1 cellular context compared by ENCODE assay signal in the genomic region with DNA sequence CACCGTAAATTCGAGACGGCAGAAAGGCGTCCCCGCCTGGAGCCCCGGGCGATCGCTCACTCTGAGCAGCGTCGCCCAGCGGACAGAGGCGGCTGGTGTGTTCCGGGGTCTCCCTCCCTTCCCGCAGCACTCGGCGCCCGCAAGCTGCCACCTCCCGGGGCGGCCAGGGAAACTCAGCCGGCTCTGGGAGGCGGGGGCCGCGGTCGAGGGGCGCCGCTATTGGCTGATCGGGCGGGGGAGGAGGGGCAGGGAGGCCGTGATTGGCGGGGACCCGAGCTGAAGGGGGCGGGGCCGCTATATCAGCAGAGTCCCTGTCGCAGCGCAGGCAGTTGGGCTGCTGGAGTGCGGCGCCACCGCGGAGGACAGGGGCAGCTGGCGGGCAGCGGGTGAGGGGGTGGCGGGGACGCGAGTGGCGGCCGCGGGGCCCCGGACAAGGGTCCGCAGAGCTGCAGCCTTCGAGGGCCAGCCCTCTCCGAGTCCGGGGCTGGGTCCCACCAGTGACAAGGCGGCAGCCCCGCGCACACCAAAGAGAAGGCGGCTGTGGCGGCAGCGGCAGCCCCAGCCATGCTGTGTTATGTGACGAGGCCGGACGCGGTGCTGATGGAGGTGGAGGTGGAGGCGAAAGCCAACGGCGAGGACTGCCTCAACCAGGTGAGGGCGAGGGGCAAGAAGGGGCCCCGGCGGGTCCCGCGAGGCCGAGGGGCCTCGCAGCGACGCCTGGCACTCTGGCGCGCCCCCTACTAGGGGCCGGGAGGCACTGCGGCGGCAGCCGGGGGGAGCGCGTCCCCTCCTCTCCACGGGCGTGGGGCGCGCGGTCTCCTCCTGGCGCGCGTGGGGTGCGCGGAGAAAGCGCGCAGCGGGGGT.
A peak's percentile ranks its signal among the peaks of the same experiment; 100 is the strongest.
TF ChIP-seq lines count a peak whose summit lies in the region.

A gene (plus strand): TSS at position 328 of the 864 bp plus-strand sequence. CDS start 237 bp downstream, at position 565.

TF ChIP-seq in WTC11, 78 proteins besides CTCF, POLR2A, EP300 and RAD21 (continued from another document):
- TF ChIP-seq, protein P1, sequence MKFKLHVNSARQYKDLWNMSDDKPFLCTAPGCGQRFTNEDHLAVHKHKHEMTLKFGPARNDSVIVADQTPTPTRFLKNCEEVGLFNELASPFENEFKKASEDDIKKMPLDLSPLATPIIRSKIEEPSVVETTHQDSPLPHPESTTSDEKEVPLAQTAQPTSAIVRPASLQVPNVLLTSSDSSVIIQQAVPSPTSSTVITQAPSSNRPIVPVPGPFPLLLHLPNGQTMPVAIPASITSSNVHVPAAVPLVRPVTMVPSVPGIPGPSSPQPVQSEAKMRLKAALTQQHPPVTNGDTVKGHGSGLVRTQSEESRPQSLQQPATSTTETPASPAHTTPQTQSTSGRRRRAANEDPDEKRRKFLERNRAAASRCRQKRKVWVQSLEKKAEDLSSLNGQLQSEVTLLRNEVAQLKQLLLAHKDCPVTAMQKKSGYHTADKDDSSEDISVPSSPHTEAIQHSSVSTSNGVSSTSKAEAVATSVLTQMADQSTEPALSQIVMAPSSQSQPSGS (CRISPR knock-in tag; IDR thresholded peaks at IDR 0.05; ENCODE audit: borderline replicate concordance, low read depth) = no peak
- TF ChIP-seq, protein P2, sequence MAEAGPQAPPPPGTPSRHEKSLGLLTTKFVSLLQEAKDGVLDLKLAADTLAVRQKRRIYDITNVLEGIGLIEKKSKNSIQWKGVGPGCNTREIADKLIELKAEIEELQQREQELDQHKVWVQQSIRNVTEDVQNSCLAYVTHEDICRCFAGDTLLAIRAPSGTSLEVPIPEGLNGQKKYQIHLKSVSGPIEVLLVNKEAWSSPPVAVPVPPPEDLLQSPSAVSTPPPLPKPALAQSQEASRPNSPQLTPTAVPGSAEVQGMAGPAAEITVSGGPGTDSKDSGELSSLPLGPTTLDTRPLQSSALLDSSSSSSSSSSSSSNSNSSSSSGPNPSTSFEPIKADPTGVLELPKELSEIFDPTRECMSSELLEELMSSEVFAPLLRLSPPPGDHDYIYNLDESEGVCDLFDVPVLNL (CRISPR knock-in tag; IDR thresholded peaks at IDR 0.05; ENCODE audit: borderline replicate concordance, low read depth) = no peak; the same call in 1 of the 2 replicates
- TF ChIP-seq FOXJ3 (CRISPR knock-in tag; IDR thresholded peaks at IDR 0.05; ENCODE audit: borderline replicate concordance) = no peak
- peak; percentile 66; the same call in 1 of the 2 replicates for TF ChIP-seq NFATC4 (CRISPR knock-in tag; IDR thresholded peaks at IDR 0.05)
- no peak for TF ChIP-seq GRHL2 (CRISPR knock-in tag; IDR thresholded peaks at IDR 0.05; ENCODE audit: insufficient replicate concordance, severe bottlenecking)
